Comparison of ENCODE assay signal across 8 cellular contexts in the genomic region with DNA sequence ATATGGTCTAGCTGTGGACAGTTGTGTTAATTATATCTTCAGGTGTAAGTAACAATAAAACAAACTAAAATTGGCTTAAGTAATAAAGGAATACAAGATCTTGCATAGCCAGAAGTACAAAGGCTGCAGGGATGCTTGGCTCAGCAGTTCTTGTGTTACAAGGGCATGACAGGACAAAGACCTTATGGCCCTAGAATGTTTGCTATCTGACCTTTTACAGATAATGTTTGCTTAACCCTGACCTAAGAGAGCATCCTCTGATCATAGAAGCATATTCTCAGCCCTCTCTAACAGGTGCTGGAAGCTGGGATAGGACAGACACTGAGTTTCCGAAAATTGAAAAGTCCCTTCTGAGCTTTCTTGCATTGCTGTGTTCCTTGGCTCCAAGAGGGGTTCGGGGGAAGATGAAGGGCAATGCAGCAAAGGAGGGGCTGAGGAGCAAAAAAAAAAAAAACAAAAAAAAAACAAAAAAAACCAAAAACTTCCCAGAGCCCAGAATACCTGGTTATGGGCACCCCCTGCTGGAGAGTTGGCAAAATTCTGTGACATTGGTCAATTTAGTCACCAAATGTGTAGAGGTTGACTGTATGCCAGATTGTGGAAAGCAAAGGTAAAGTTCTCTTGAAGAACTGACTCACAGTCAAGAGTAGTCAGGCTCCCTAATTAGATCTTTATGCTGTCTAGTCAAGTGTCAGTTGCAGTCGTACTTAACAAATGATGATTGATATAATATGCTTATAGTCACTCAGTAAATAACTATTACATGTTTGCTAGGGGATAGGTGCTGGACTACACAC. TPM values are rescaled to one million over a fixed set of nuclear protein-coding genes. Genes with fewer than 3 reads are reported as not detected.
DNase-seq lines count a peak whose midpoint lies in the region; ATAC-seq and TF ChIP-seq lines count a peak whose summit lies in the region.

No MANE protein-coding gene starts in this region.

- H3K4me1 Mint-ChIP-seq in IgD-negative memory B cell: peaks cover 17 to 22% (median 17%) of the 10 kb centered on the region in 3 donors

- H3K27ac Mint-ChIP-seq in IgD-negative memory B cell: peak overlapping the region in 2 of 3 donors; percentile 12 to 39
- peak overlapping the region; percentile 76 to 99 for H3K27ac Mint-ChIP-seq in activated naive CD4-positive, alpha-beta T cell treated with anti-CD3 and anti-CD28 coated beads, Interleukin-2, amount 50 U/mL, for 72 hours

- no peak overlapping the region for H3K4me3 ChIP-seq in GM06990 (replicated peaks; ENCODE audit: low read depth, low read length)

- DNase-seq in GM06990 (ENCODE audit: extremely low read depth, insufficient read length): no peak
- DNase-seq in SK-MEL-5 (ENCODE audit: low read depth, low spot score): peak; percentile 63
- DNase-seq in activated naive CD4-positive, alpha-beta T cell treated with anti-CD3 and anti-CD28 coated beads, Interleukin-2, amount 50 U/mL, for 72 hours (ENCODE audit: low spot score in 2 of 2): peak in 1 of 2 donors; percentile 71
- DNase-seq in left cardiac atrium: peak; percentile 37
- peak; percentile 66 for DNase-seq in sciatic nerve (ENCODE audit: low spot score)

- TF ChIP-seq CTCF in GM06990 (IDR thresholded peaks at IDR 0.05; ENCODE audit: insufficient read depth, low read length, poor library complexity, severe bottlenecking): peak; percentile 69

- intact Hi-C loops in left cardiac atrium (cut with DNase I): loop anchor here in 1 of 2 donors (5.0 to 10.0 kb wide), 2 partner anchors 349 to 437 kb away; a partner anchor contains a TSS
- intact Hi-C loops in sciatic nerve (cut with DNase I): no loop called here

- peak; percentile 29 to 48 for ATAC-seq in activated naive CD4-positive, alpha-beta T cell treated with anti-CD3 and anti-CD28 coated beads, Interleukin-2, amount 50 U/mL, for 72 hours
- ATAC-seq in left cardiac atrium: peak in 1 of 2 donors; percentile 17
- ATAC-seq in sciatic nerve: no peak
- no peak for ATAC-seq in HG03108 (IDR thresholded peaks at IDR 0.05; ENCODE audit: unreplicated experiment)
- ATAC-seq in GM21619 (IDR thresholded peaks at IDR 0.05; ENCODE audit: unreplicated experiment): no peak

- no peak overlapping the region for H3K4me3 Mint-ChIP-seq in IgD-negative memory B cell

- peaks cover 2% of the 10 kb centered on the region for H3K36me3 Mint-ChIP-seq in IgD-negative memory B cell
- peaks cover 0 to 21% of the 10 kb centered on the region in 2 donors for H3K36me3 Mint-ChIP-seq in activated naive CD4-positive, alpha-beta T cell treated with anti-CD3 and anti-CD28 coated beads, Interleukin-2, amount 50 U/mL, for 72 hours

- H3K27me3 ChIP-seq in GM06990 (replicated peaks; ENCODE audit: control insufficient read depth, insufficient read depth, low read length): no peaks in the 10 kb centered on the region

- no peaks in the 10 kb centered on the region for H3K36me3 ChIP-seq in GM06990 (ENCODE audit: control insufficient read depth, insufficient read depth, low read length)

- in situ Hi-C loops in SK-MEL-5 (cut with HindIII; ENCODE audit: low pct_unique_long_range_greater_than_20kb, low sequenced_read_pairs): no loop called here

- no peaks in the 10 kb centered on the region for H3K9me3 Mint-ChIP-seq in IgD-negative memory B cell
- peaks cover 0 to 12% of the 10 kb centered on the region in 2 donors for H3K9me3 Mint-ChIP-seq in activated naive CD4-positive, alpha-beta T cell treated with anti-CD3 and anti-CD28 coated beads, Interleukin-2, amount 50 U/mL, for 72 hours

- H3K27me3 Mint-ChIP-seq in IgD-negative memory B cell: no peaks in the 10 kb centered on the region

RNA-seq across cellular contexts. Expression of a gene that starts 10.4 kb away (rescaled TPM):
- polyA plus RNA-seq in IgD-negative memory B cell: 75.7 TPM
- total RNA-seq in SK-MEL-5 (2014; rRNA removed; shearing (Covaris generic)): 31.5 and 36.6 TPM in 2 replicates
- polyA plus RNA-seq in SK-MEL-5 (2015; cell fraction: cytosol; rRNA removed): 24.6 and 25.3 TPM in 2 replicates
- polyA plus RNA-seq in SK-MEL-5 (2015; cell fraction: nucleus; rRNA removed): 31.1 and 33.6 TPM in 2 replicates
- 10 to 100 TPM; 41.5 to 47.8 TPM for total RNA-seq in activated naive CD4-positive, alpha-beta T cell treated with anti-CD3 and anti-CD28 coated beads, Interleukin-2, amount 50 U/mL, for 72 hours
- 10 to 100 TPM; 39.0 to 41.2 TPM for total RNA-seq in left cardiac atrium
- 30.0 TPM for total RNA-seq in sciatic nerve

RNA-seq across cellular contexts. Expression of a gene that starts 47.1 kb away (rescaled TPM):
- polyA plus RNA-seq in IgD-negative memory B cell: 20.2 TPM
- total RNA-seq in SK-MEL-5 (2014; rRNA removed; shearing (Covaris generic)): 15.8 and 17.8 TPM in 2 replicates
- 11.1 and 12.7 TPM in 2 replicates for polyA plus RNA-seq in SK-MEL-5 (2015; cell fraction: cytosol; rRNA removed)
- 35.5 and 41.5 TPM in 2 replicates for polyA plus RNA-seq in SK-MEL-5 (2015; cell fraction: nucleus; rRNA removed)
- total RNA-seq in activated naive CD4-positive, alpha-beta T cell treated with anti-CD3 and anti-CD28 coated beads, Interleukin-2, amount 50 U/mL, for 72 hours: 100 to 1,000 TPM in 1 of 2 donors, 10 to 100 TPM in 1; 55.1 to 104 TPM
- total RNA-seq in left cardiac atrium: 10 to 100 TPM; 14.3 to 14.8 TPM
- 25.2 TPM for total RNA-seq in sciatic nerve

Comparison
In these comparisons a context has a peak if more than half of its experiments do, and no peak if none do; other contexts are left out.
1. ATAC-seq: peak in activated naive CD4-positive, alpha-beta T cell treated with anti-CD3 and anti-CD28 coated beads, Interleukin-2, amount 50 U/mL, for 72 hours (2 of 2); none in sciatic nerve (single experiment), HG03108 (single experiment) and GM21619 (single experiment).